Comparison of ENCODE assay signal across 1 cellular context in genomic region chr22:39503590-39503989, GRCh38.
TF ChIP-seq lines count a peak whose summit lies in the region.

No MANE protein-coding gene starts in this region.

TF ChIP-seq in IMR-90, 13 proteins besides CTCF, POLR2A, EP300 and RAD21 (continued from another document):
- no peak for TF ChIP-seq ELK1 (IDR thresholded peaks at IDR 0.05; ENCODE audit: borderline replicate concordance, low read depth, low read length)
- TF ChIP-seq BHLHE40 (IDR thresholded peaks at IDR 0.05; ENCODE audit: low read depth, low read length): no peak
- no peak for TF ChIP-seq MAZ (IDR thresholded peaks at IDR 0.05; ENCODE audit: borderline replicate concordance, low read depth, low read length)
- TF ChIP-seq USF2 (IDR thresholded peaks at IDR 0.05; ENCODE audit: low read depth, low read length): no peak
- TF ChIP-seq CHD1 (IDR thresholded peaks at IDR 0.05; ENCODE audit: low read depth, low read length): no peak
- no peak for TF ChIP-seq MXI1 (IDR thresholded peaks at IDR 0.05; ENCODE audit: borderline replicate concordance, low read depth, low read length)
- no peak for TF ChIP-seq CEBPB (IDR thresholded peaks at IDR 0.05; ENCODE audit: low read depth, low read length)
